Comparison of ENCODE assay signal across 1 cellular context in genomic region chr6:31560697-31561058, GRCh38.
TF ChIP-seq lines count a peak whose summit lies in the region.

No MANE protein-coding gene starts in this region.

TF ChIP-seq in GM12878, 131 proteins besides CTCF, POLR2A, EP300 and RAD21:
- TF ChIP-seq CBX5 (IDR thresholded peaks at IDR 0.05; ENCODE audit: low read depth) (no peak), MTA2 (IDR thresholded peaks at IDR 0.05; ENCODE audit: low read depth) (no peak), YY1 (IDR thresholded peaks at IDR 0.05; ENCODE audit: low read depth, low read length) (no peak)
TF ChIP-seq in GM12878: peak in this region for 0.
